ENCODE assay signal across 8 cellular contexts in the genomic region with DNA sequence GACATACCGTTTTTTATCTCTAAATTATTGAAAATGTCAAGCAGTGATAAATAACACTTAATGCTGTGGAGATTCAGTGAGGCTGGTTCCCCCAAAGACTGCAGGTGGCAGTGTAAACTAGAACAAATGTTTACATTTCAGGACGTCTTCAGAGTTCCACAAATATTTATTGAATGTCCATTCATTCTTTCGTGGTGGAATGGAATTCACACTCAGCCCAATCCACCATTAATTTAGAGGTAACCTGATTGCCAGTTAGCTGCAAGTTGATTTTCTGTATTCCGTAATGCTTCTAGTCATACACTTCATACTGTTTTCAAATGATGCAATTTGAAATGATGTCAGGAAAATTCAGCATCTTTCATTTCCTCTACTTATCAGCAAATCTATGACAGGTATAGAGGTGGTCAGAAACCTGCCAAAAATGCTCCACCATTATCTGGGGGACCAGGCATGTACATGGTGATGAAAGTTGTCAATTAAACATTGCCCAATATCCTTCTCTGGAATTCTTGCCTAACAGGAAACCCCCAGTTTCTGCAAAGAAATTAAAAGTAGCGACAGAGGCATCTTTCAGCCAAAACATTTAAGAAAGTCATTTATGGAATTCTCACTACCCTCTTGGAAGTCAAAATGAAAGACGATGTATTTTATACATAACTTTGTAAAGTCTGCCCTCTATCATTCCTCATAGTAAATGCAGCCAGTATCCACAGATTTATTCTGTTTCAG.
DNase-seq lines count a peak whose midpoint lies in the region; ATAC-seq, FAIRE-seq and TF ChIP-seq lines count a peak whose summit lies in the region.

No MANE protein-coding gene starts in this region.

- no peaks in the 10 kb centered on the region for H3K79me2 ChIP-seq in mammary epithelial cell (ENCODE audit: insufficient read depth, low read length)

- H2AFZ ChIP-seq in mammary epithelial cell (ENCODE audit: low read depth, low read length): peak overlapping the region; percentile 72

- intact Hi-C loops in mammary epithelial cell (cut with micrococcal nuclease): loop anchor here (1.0 to 2.0 kb wide), 5 partner anchors 24 to 219 kb away; no protein-coding TSS in a partner anchor

- no peaks in the 10 kb centered on the region for H4K20me1 ChIP-seq in mammary epithelial cell (ENCODE audit: insufficient read depth, low read length)

- TF ChIP-seq CTCF in mammary epithelial cell (conservative IDR thresholded peaks at IDR 0.05 in 1 of 2, IDR thresholded peaks at IDR 0.05 in 1 of 2; ENCODE audit: extremely low read depth in 1 of 2, insufficient read depth in 1 of 2, low read depth in 1 of 2, low read length in 2 of 2): peak; percentile 56 to 63

- no peak for ATAC-seq in CD4-positive, CD25-positive, alpha-beta regulatory T cell (ENCODE audit: low read depth in 2 of 2)
- ATAC-seq in GM19397 (IDR thresholded peaks at IDR 0.05; ENCODE audit: unreplicated experiment): no peak

- no peaks in the 10 kb centered on the region for H3K4me1 ChIP-seq in CD4-positive, CD25-positive, alpha-beta regulatory T cell (ENCODE audit: control insufficient read depth, insufficient read depth, low read length, poor library complexity, severe bottlenecking)
- peaks cover 7% of the 10 kb centered on the region for H3K4me1 ChIP-seq in mammary epithelial cell (ENCODE audit: insufficient read depth, low read length)

- H3K4me3 Mint-ChIP-seq in CD4-positive, CD25-positive, alpha-beta regulatory T cell: no peak overlapping the region

- BruUV-seq in mammary epithelial cell (replicated peaks; lab: Mats Ljungman, UMichigan): no TSS peak

- H3K9me3 Mint-ChIP-seq in CD4-positive, CD25-positive, alpha-beta regulatory T cell: peaks cover 0 to 14% (median 5%) of the 10 kb centered on the region in 7 donors

- DNase-seq in CD4-positive, CD25-positive, alpha-beta regulatory T cell: peak in 2 of 3 donors; percentile 19 to 27
- DNase-seq in GM18507 (ENCODE audit: extremely low spot score, insufficient read length, low read depth): no peak
- DNase-seq in NCI-H226: peak; percentile 63
- peak; percentile 77 for DNase-seq in mammary epithelial cell
- peak; percentile 51 to 61 for DNase-seq in lung microvascular endothelial cell (ENCODE audit: low read depth in 2 of 2)
- no peak for DNase-seq in GM12891 (ENCODE audit: insufficient read length, low spot score)
- no peak for DNase-seq in activated CD4-positive, CD25-positive, alpha-beta regulatory T cell (lab: John Stamatoyannopoulos, UW)

- peak overlapping the region; percentile 12 for H3K9ac ChIP-seq in mammary epithelial cell (ENCODE audit: insufficient read depth, low read length)

- peaks cover 18% of the 10 kb centered on the region for H3K27me3 Mint-ChIP-seq in CD4-positive, CD25-positive, alpha-beta regulatory T cell

- peak overlapping the region; percentile 17 for H3K4me3 ChIP-seq in CD4-positive, CD25-positive, alpha-beta regulatory T cell (ENCODE audit: low read depth, low read length)
- peak overlapping the region in 2 of 3 experiments; percentile 4 to 27 for H3K4me3 ChIP-seq in mammary epithelial cell (replicated peaks in 1 of 3; ENCODE audit: insufficient read depth in 1 of 3, low read depth in 2 of 3, low read length in 3 of 3)

- 2% methylated on average over 6 of the region's 6 CpGs for WGBS in mammary epithelial cell (ENCODE audit: low coverage, missing lambda C conversion rate)

- no peak for TF ChIP-seq POLR2A in GM12891 (IDR thresholded peaks at IDR 0.05; ENCODE audit: low read depth, low read length)

- H3K36me3 Mint-ChIP-seq in CD4-positive, CD25-positive, alpha-beta regulatory T cell: peaks cover 3% of the 10 kb centered on the region

- dilution Hi-C loops in mammary epithelial cell (cut with HindIII; ENCODE audit: low sequenced_read_pairs): no loop called here

- H3K9me3 ChIP-seq in CD4-positive, CD25-positive, alpha-beta regulatory T cell (ENCODE audit: control insufficient read depth in 2 of 2, low read length in 2 of 2): peaks cover 0 to 6% of the 10 kb centered on the region in 2 experiments
- no peaks in the 10 kb centered on the region for H3K9me3 ChIP-seq in mammary epithelial cell (replicated peaks; ENCODE audit: insufficient read depth, low read length)

- CTCF ChIA-PET in mammary epithelial cell (lab: Charles Lee; ENCODE audit: low non-redundant PET): interaction anchor here (0.5 to 0.6 kb wide), 2 partner anchors 63 to 151 kb away, joined by 3 to 5 read pairs; no protein-coding TSS in a partner anchor

- no peaks in the 10 kb centered on the region for H3K36me3 ChIP-seq in CD4-positive, CD25-positive, alpha-beta regulatory T cell (ENCODE audit: control insufficient read depth, insufficient read depth, low read length)
- H3K36me3 ChIP-seq in mammary epithelial cell (ENCODE audit: insufficient read depth, low read length): no peaks in the 10 kb centered on the region

- in situ Hi-C loops in mammary epithelial cell (cut with MboI; ENCODE audit: low sequenced_read_pairs in 2 of 2): loop anchor here in 1 of 2 donors (10.0 to 25.0 kb wide), 2 partner anchors 218 to 846 kb away; no protein-coding TSS in a partner anchor

- H3K27me3 ChIP-seq in CD4-positive, CD25-positive, alpha-beta regulatory T cell (ENCODE audit: control insufficient read depth, insufficient read depth, low read length): no peaks in the 10 kb centered on the region
- no peaks in the 10 kb centered on the region for H3K27me3 ChIP-seq in mammary epithelial cell (ENCODE audit: insufficient read depth, low read length)

- no peak overlapping the region for H3K27ac Mint-ChIP-seq in CD4-positive, CD25-positive, alpha-beta regulatory T cell

- FAIRE-seq in GM18507 (lab: Jason Lieb, UNC): peak; percentile 21
- no peak for FAIRE-seq in GM12891 (lab: Jason Lieb, UNC)

- H3K4me1 Mint-ChIP-seq in CD4-positive, CD25-positive, alpha-beta regulatory T cell: peaks cover 0 to 6% (median 1%) of the 10 kb centered on the region in 4 donors

- peak overlapping the region; percentile 69 for H3K4me2 ChIP-seq in mammary epithelial cell (ENCODE audit: insufficient read depth, low read depth, low read length)

- H3K27ac ChIP-seq in CD4-positive, CD25-positive, alpha-beta regulatory T cell (ENCODE audit: insufficient read depth, low read length, poor library complexity, severe bottlenecking): no peak overlapping the region
- H3K27ac ChIP-seq in mammary epithelial cell (ENCODE audit: insufficient read depth, low read depth, low read length): peak overlapping the region; percentile 5

TF ChIP-seq in GM12891, 5 proteins besides CTCF, POLR2A, EP300 and RAD21:
- TF ChIP-seq PAX5 (IDR thresholded peaks at IDR 0.05; ENCODE audit: insufficient read depth, low read length, severe bottlenecking): no peak
- no peak for TF ChIP-seq POLR2AphosphoS5 (IDR thresholded peaks at IDR 0.05; ENCODE audit: low read depth, low read length)
- no peak for TF ChIP-seq SPI1 (IDR thresholded peaks at IDR 0.05; ENCODE audit: low read depth, low read length)
- TF ChIP-seq POU2F2 (IDR thresholded peaks at IDR 0.05; ENCODE audit: low read depth, low read length): no peak
- TF ChIP-seq TAF1 (IDR thresholded peaks at IDR 0.05; ENCODE audit: low read depth, low read length): no peak

Comparison
In these comparisons a context has a peak if more than half of its experiments do, and no peak if none do; other contexts are left out.
1. DNase-seq: peak in CD4-positive, CD25-positive, alpha-beta regulatory T cell (2 of 3), NCI-H226 (single experiment), mammary epithelial cell (single experiment) and lung microvascular endothelial cell (2 of 2); none in GM18507 (single experiment), GM12891 (single experiment) and activated CD4-positive, CD25-positive, alpha-beta regulatory T cell (0 of 4).